ENCODE assay signal across 13 cellular contexts in the genomic region with DNA sequence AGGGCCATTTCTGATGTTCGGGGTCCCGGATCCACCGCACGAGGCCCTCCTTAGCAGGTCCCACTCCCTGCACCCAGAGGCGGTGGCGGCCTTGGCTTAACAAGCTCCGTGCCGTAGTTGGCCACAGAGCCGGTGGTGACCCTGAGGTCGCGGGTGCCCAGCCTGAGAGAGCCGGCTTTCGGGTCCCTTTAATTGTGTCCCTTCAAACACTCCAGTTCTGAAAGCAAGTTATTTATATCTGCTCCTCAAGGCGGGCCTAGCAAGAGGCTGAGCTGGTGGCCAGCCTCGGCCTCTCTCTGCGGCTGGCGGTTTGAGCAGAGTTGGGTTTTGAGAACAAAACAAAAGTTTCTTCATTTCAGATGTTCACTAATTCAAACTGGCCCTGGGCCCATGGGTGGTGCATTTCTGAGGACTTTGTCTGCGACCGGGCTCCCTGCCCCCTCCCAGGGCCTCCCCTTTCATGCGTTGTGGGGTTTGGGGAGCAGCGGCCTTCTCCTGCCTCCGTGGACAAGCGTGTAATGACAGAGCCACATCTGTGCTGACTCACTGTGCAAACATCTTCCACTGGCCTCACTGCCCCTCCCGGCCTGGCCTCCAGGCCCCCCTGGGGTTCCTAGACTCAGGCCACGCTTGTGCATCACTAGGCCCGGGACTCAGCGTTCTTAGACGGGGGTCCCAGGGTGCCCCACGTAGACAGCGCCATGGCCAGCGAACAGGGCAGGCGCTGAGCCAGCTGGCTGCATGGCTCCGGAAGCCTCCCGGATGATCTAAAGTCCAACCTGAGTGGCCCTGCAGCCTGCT. TPM values are rescaled to one million over a fixed set of nuclear protein-coding genes. Genes with fewer than 3 reads are reported as not detected.
DNase-seq lines count a peak whose midpoint lies in the region; ATAC-seq and FAIRE-seq lines count a peak whose summit lies in the region.
"Had no signal": no experiment of that assay in that cellular context is flagged by ENCODE, and none has a peak within 500 bp of the region (broad histone marks: within the 10 kb centered on the region; RNA-seq: fewer than 3 reads in every experiment).

No MANE protein-coding gene starts in this region.

- no CpG with 5 or more reads among the region's 34 CpGs for WGBS in neuronal stem cell (ENCODE audit: extremely low coverage in 2 of 2, insufficient read length in 2 of 2, insufficient replicate concordance in 1 of 2), 2 donors

- H3K9ac ChIP-seq in neuronal stem cell (ENCODE audit: low read depth, low read length, poor library complexity) = no peak overlapping the region

- no peak overlapping the region for H3K4ac ChIP-seq in neuronal stem cell (ENCODE audit: low read length)

- H2BK5ac ChIP-seq in neuronal stem cell (ENCODE audit: low read length) = peak overlapping the region; percentile 68

- H4K91ac ChIP-seq in neuronal stem cell (ENCODE audit: low read depth, low read length, poor library complexity) = peak overlapping the region; percentile 53

- ATAC-seq in GM18511 (IDR thresholded peaks at IDR 0.05; ENCODE audit: unreplicated experiment) = no peak
- ATAC-seq: activated T-helper 17 cell treated with anti-CD3 and anti-CD28 coated beads, Interleukin-2, amount 50 U/mL, for 72 hours; CD8-positive, alpha-beta T cell had no signal

- no peaks in the 10 kb centered on the region for H3K9me3 ChIP-seq in neuronal stem cell (replicated peaks in 1 of 2; ENCODE audit: control insufficient read depth in 2 of 2, insufficient read depth in 1 of 2, low read depth in 1 of 2, low read length in 2 of 2)

- peak overlapping the region; percentile 1 for H2BK15ac ChIP-seq in neuronal stem cell (ENCODE audit: low read length)

- no peaks in the 10 kb centered on the region for H3K27me3 ChIP-seq in neuronal stem cell (ENCODE audit: control insufficient read depth in 3 of 3, insufficient read depth in 3 of 3, low read depth in 1 of 3, low read length in 3 of 3)

- H2AK5ac ChIP-seq in neuronal stem cell (ENCODE audit: low read depth, low read length) = peak overlapping the region; percentile 0

- no peak overlapping the region for H3K4me3 ChIP-seq in neuronal stem cell (ENCODE audit: low read length in 2 of 2)

- no peak overlapping the region for H2AFZ ChIP-seq in neuronal stem cell (ENCODE audit: low read length)

- peak; percentile 62 for FAIRE-seq in RCC 7860 (lab: Jason Lieb, UNC)

- no peak overlapping the region for H3K4me2 ChIP-seq in neuronal stem cell (ENCODE audit: insufficient read depth, low read length, poor library complexity, severe bottlenecking)

- H4K8ac ChIP-seq in neuronal stem cell (ENCODE audit: low read depth, low read length) = no peak overlapping the region

- peak overlapping the region; percentile 88 for H3K18ac ChIP-seq in neuronal stem cell (ENCODE audit: low read length)

- H3K14ac ChIP-seq in neuronal stem cell (ENCODE audit: low read length) = peak overlapping the region; percentile 38

- H3K4me1 ChIP-seq in neuronal stem cell (ENCODE audit: control insufficient read depth in 2 of 2, insufficient read depth in 1 of 2, low read depth in 1 of 2, low read length in 2 of 2) = peaks cover 0 to 11% of the 10 kb centered on the region in 2 donors

- H2BK12ac ChIP-seq in neuronal stem cell (ENCODE audit: low read length) = no peak overlapping the region

- peak overlapping the region; percentile 17 for H3K27ac ChIP-seq in neuronal stem cell (replicated peaks; ENCODE audit: low read length)

- H3K23ac ChIP-seq in neuronal stem cell (ENCODE audit: low read depth, low read length, poor library complexity) = peak overlapping the region; percentile 49

- peaks cover 2% of the 10 kb centered on the region for H3K79me1 ChIP-seq in neuronal stem cell (ENCODE audit: low read depth, low read length)

- H2BK120ac ChIP-seq in neuronal stem cell (ENCODE audit: low read depth, low read length) = no peak overlapping the region

- peak; percentile 94 for DNase-seq in AG08395 (ENCODE audit: low spot score)
- peak; percentile 82 for DNase-seq in RCC 7860 (ENCODE audit: low spot score)
- peak; percentile 89 for DNase-seq in fibroblast of gingiva (ENCODE audit: low read depth)
- DNase-seq in neuronal stem cell (ENCODE audit: low spot score) = no peak
- DNase-seq in C1 segment of cervical spinal cord (lab: John Stamatoyannopoulos, UW) = no peak
- no peak for DNase-seq in hippocampal formation (lab: John Stamatoyannopoulos, UW)
- no peak for DNase-seq in NOMO-1 treated with dmso at 0.1 percent for 144 hours (lab: John Stamatoyannopoulos, UW; ENCODE audit: unreplicated experiment)
- DNase-seq: erythroblast; NCI-H1105 treated with DMSO at 0.1 percent for 48 hours; stimulated activated naive CD4-positive, alpha-beta T cell had no signal

- H3K36me3 ChIP-seq in neuronal stem cell (replicated peaks in 1 of 2; ENCODE audit: control insufficient read depth in 2 of 2, insufficient read depth in 2 of 2, low read length in 2 of 2) = no peaks in the 10 kb centered on the region

RNA-seq across cellular contexts. Expression of gene COL5A1, which starts 49.4 kb away (rescaled TPM):
- 10.1 TPM for polyA plus RNA-seq in neuronal stem cell (2013, experiment 1 of 2)
- 10.2 TPM for polyA plus RNA-seq in neuronal stem cell (2013, experiment 2 of 2)

Comparison
In these comparisons a context has a peak if more than half of its experiments do, and no peak if none do; other contexts are left out.
1. DNase-seq: peak in AG08395 (single experiment), RCC 7860 (single experiment) and fibroblast of gingiva (single experiment); none in neuronal stem cell (single experiment), C1 segment of cervical spinal cord (0 of 14), hippocampal formation (0 of 2) and NOMO-1 treated with dmso at 0.1 percent for 144 hours (single experiment).